Comparison of ENCODE assay signal across 1 cellular context in the genomic region with DNA sequence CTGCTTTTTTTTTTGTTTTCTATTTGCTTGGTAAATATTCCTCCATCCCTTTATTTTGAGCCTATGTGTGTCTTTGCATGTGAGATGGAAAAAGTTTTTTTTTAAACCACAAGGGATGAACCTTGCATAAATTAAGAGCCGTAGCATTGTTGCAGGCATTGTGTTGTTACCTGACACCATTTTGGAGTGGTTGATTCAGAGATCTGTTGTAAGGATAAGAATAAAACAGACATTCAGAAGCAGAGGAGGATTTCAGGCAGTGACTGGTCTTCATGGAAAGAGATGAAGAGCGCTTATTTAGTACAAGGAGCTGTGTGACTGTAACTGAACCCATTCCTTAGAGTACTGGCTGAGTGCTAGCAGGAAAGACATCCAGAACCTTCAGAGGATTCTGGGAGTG.
A peak's percentile ranks its signal among the peaks of the same experiment; 100 is the strongest.
TF ChIP-seq lines count a peak whose summit lies in the region.

No MANE protein-coding gene starts in this region.

TF ChIP-seq in HEK293, 187 proteins besides CTCF, POLR2A, EP300 and RAD21:
- TF ChIP-seq ZNF664 (tag by site-specific recombination; IDR thresholded peaks at IDR 0.05), result no peak
- TF ChIP-seq, protein P1, sequence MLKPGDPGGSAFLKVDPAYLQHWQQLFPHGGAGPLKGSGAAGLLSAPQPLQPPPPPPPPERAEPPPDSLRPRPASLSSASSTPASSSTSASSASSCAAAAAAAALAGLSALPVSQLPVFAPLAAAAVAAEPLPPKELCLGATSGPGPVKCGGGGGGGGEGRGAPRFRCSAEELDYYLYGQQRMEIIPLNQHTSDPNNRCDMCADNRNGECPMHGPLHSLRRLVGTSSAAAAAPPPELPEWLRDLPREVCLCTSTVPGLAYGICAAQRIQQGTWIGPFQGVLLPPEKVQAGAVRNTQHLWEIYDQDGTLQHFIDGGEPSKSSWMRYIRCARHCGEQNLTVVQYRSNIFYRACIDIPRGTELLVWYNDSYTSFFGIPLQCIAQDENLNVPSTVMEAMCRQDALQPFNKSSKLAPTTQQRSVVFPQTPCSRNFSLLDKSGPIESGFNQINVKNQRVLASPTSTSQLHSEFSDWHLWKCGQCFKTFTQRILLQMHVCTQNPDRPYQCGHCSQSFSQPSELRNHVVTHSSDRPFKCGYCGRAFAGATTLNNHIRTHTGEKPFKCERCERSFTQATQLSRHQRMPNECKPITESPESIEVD (tag by site-specific recombination; IDR thresholded peaks at IDR 0.05), result 0 out of 2 replicates have a peak, but pooled peaks have one; percentile 22
